1 cellular context compared by ENCODE assay signal in genomic region chr3:107620534-107620933, GRCh38.
TF ChIP-seq lines count a peak whose summit lies in the region.

No MANE protein-coding gene starts in this region.

TF ChIP-seq in GM23338, 12 proteins besides CTCF, POLR2A, EP300 and RAD21 (continued from another document):
- TF ChIP-seq ETS1 (IDR thresholded peaks at IDR 0.05) (no peak), CREB1 (CRISPR knock-in tag; IDR thresholded peaks at IDR 0.05; ENCODE audit: low read depth) (no peak), NANOG (IDR thresholded peaks at IDR 0.05; ENCODE audit: borderline replicate concordance) (no peak), EZH2phosphoT487 (IDR thresholded peaks at IDR 0.05; ENCODE audit: unreplicated experiment) (no peak), ZNF114 (CRISPR knock-in tag; IDR thresholded peaks at IDR 0.05) (no peak), EZH2 (IDR thresholded peaks at IDR 0.05; ENCODE audit: low read depth, unreplicated experiment) (no peak), ZNF331 (CRISPR knock-in tag; IDR thresholded peaks at IDR 0.05; ENCODE audit: low read depth) (no peak)
- TF ChIP-seq, protein P1, sequence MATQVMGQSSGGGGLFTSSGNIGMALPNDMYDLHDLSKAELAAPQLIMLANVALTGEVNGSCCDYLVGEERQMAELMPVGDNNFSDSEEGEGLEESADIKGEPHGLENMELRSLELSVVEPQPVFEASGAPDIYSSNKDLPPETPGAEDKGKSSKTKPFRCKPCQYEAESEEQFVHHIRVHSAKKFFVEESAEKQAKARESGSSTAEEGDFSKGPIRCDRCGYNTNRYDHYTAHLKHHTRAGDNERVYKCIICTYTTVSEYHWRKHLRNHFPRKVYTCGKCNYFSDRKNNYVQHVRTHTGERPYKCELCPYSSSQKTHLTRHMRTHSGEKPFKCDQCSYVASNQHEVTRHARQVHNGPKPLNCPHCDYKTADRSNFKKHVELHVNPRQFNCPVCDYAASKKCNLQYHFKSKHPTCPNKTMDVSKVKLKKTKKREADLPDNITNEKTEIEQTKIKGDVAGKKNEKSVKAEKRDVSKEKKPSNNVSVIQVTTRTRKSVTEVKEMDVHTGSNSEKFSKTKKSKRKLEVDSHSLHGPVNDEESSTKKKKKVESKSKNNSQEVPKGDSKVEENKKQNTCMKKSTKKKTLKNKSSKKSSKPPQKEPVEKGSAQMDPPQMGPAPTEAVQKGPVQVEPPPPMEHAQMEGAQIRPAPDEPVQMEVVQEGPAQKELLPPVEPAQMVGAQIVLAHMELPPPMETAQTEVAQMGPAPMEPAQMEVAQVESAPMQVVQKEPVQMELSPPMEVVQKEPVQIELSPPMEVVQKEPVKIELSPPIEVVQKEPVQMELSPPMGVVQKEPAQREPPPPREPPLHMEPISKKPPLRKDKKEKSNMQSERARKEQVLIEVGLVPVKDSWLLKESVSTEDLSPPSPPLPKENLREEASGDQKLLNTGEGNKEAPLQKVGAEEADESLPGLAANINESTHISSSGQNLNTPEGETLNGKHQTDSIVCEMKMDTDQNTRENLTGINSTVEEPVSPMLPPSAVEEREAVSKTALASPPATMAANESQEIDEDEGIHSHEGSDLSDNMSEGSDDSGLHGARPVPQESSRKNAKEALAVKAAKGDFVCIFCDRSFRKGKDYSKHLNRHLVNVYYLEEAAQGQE (IDR thresholded peaks at IDR 0.05; ENCODE audit: unreplicated experiment), result no peak
